In the genomic region with DNA sequence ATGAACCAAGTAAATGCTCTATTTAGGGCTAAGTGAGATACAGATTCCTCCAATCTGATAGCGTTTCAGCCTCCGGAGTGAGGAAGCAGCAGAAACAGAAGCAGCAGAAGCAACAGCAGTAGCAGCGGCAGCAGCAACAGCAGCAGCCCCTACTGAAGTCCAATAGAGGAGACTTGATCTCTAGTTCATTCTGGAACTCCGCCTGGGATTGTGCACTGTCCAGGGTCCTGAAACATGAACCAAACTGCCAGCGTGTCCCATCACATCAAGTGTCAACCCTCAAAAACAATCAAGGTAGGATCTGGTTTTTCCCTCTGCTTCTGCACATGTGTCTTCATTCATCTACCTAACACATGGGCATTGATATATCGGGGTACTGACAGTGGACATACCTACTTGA, we compare ENCODE assay signal across 2 cellular contexts.
TF ChIP-seq lines count a peak whose summit lies in the region.

Gene DPP10, plus strand, starts transcription at position 97 of the 400 bp plus-strand sequence.

TF ChIP-seq in A549, 52 proteins besides CTCF, POLR2A, EP300 and RAD21 (continued from another document):
- TF ChIP-seq, protein P1, sequence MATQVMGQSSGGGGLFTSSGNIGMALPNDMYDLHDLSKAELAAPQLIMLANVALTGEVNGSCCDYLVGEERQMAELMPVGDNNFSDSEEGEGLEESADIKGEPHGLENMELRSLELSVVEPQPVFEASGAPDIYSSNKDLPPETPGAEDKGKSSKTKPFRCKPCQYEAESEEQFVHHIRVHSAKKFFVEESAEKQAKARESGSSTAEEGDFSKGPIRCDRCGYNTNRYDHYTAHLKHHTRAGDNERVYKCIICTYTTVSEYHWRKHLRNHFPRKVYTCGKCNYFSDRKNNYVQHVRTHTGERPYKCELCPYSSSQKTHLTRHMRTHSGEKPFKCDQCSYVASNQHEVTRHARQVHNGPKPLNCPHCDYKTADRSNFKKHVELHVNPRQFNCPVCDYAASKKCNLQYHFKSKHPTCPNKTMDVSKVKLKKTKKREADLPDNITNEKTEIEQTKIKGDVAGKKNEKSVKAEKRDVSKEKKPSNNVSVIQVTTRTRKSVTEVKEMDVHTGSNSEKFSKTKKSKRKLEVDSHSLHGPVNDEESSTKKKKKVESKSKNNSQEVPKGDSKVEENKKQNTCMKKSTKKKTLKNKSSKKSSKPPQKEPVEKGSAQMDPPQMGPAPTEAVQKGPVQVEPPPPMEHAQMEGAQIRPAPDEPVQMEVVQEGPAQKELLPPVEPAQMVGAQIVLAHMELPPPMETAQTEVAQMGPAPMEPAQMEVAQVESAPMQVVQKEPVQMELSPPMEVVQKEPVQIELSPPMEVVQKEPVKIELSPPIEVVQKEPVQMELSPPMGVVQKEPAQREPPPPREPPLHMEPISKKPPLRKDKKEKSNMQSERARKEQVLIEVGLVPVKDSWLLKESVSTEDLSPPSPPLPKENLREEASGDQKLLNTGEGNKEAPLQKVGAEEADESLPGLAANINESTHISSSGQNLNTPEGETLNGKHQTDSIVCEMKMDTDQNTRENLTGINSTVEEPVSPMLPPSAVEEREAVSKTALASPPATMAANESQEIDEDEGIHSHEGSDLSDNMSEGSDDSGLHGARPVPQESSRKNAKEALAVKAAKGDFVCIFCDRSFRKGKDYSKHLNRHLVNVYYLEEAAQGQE (IDR thresholded peaks at IDR 0.05), result peak; percentile 79
- no peak for TF ChIP-seq HEYL (CRISPR knock-in tag; IDR thresholded peaks at IDR 0.05)

TF ChIP-seq in WTC11, 78 proteins besides CTCF, POLR2A, EP300 and RAD21 (continued from another document):
- no peak for TF ChIP-seq TEAD1 (CRISPR knock-in tag; IDR thresholded peaks at IDR 0.05)
- TF ChIP-seq ZNF232 (CRISPR knock-in tag; IDR thresholded peaks at IDR 0.05), result 0 out of 2 replicates have a peak, but pooled peaks have one; percentile 29
- no peak for TF ChIP-seq CBFB (CRISPR knock-in tag; IDR thresholded peaks at IDR 0.05; ENCODE audit: low read depth)
- 0 out of 2 replicates have a peak, but pooled peaks have one; percentile 19 for TF ChIP-seq TEAD4 (CRISPR knock-in tag; IDR thresholded peaks at IDR 0.05)
- TF ChIP-seq ATF1 (CRISPR knock-in tag; IDR thresholded peaks at IDR 0.05), result no peak
- no peak for TF ChIP-seq ZNF138 (CRISPR knock-in tag; conservative IDR thresholded peaks at IDR 0.05)
- TF ChIP-seq SP1 (CRISPR knock-in tag; conservative IDR thresholded peaks at IDR 0.05), result no peak
- TF ChIP-seq ZNF317 (CRISPR knock-in tag; IDR thresholded peaks at IDR 0.05; ENCODE audit: borderline replicate concordance, low read depth), result no peak
TF ChIP-seq in WTC11: peak in this region for 4.
